Comparison of ENCODE assay signal across 8 cellular contexts in the genomic region with DNA sequence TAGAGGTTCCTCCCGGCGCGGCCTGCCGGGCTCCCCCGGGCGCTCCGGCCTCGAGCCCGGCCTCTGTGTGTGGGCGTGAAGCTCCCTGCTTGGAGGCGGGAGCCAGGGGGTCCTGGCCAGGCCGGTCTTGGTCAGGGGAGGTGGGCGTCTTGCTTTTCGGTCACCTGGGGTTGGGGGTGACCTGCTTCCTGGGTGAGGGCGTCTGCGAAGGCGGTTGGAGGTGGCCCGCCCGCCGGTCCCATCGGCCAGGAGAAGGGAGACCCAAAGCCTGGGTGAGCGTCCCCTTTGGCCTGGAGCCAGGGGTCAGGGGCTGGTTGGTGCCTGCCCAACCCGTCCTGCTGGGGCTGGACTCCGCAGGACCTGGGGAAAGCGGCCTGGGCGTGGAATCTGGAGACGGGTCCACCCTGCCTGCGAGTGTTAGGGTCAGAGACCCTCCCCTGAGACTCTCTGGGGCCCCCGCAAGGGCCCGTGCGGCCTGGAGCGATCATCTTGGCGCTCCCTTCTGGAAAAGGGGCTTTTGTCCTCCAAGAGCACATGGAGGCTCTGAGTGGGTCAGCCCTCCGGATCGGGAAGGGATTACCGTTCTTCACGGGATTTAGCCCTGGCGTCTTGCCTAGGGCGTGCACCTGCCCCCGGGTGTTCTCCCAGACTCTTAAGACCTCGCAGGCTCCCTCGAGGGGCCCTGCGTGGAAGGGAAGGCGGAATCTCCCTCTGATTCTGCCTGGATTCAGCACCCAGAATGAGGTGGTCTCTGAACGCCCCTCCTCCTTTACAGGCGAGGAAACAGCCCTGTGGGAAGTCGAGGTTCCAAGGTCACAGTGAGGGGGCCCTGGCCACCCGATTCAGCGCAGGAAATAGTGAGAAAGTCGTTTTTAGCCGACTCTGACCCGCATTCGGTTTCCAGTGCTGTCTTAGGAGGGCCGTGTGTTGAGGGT. TPM values are rescaled to one million over a fixed set of nuclear protein-coding genes. Genes with fewer than 3 reads are reported as not detected.
A peak's percentile ranks its signal among the peaks of the same experiment; 100 is the strongest.
DNase-seq lines count a peak whose midpoint lies in the region; ATAC-seq lines count a peak whose summit lies in the region.

No MANE protein-coding gene starts in this region.

- H3K4me2 ChIP-seq in Karpas-422 (ENCODE audit: low read depth, low read length, poor library complexity, severe bottlenecking), result peak overlapping the region; percentile 78

- no peaks in the 10 kb centered on the region for H3K27me3 ChIP-seq in Karpas-422 (ENCODE audit: low read length)

- H3K36me3 ChIP-seq in Karpas-422 (ENCODE audit: insufficient read depth, low read length), result peaks cover 5% of the 10 kb centered on the region; the same call in 1 of the 2 replicates

- peaks cover 29% of the 10 kb centered on the region for H3K4me1 ChIP-seq in Karpas-422 (ENCODE audit: low read length)

- intact Hi-C loops in left ventricle myocardium superior (cut with micrococcal nuclease), result no loop called here

- H3K9ac ChIP-seq in Karpas-422 (ENCODE audit: low read length), result peak overlapping the region; percentile 100

- peak overlapping the region; percentile 88 for H3K4me3 Mint-ChIP-seq in activated naive CD8-positive, alpha-beta T cell treated with anti-CD3 and anti-CD28 coated beads for 36 hours

- H3K27ac Mint-ChIP-seq in activated naive CD8-positive, alpha-beta T cell treated with anti-CD3 and anti-CD28 coated beads for 36 hours, result peak overlapping the region; percentile 54

- no peaks in the 10 kb centered on the region for H3K9me3 Mint-ChIP-seq in activated naive CD8-positive, alpha-beta T cell treated with anti-CD3 and anti-CD28 coated beads for 36 hours

- peaks cover 21% of the 10 kb centered on the region for H3K4me1 Mint-ChIP-seq in activated naive CD8-positive, alpha-beta T cell treated with anti-CD3 and anti-CD28 coated beads for 36 hours

- H3K27ac ChIP-seq in Karpas-422 (ENCODE audit: low read length), result peak overlapping the region; percentile 68

- no peaks in the 10 kb centered on the region for H3K9me2 ChIP-seq in Karpas-422 (replicated peaks; ENCODE audit: insufficient read depth, low read length)

- peaks cover 4% of the 10 kb centered on the region for H3K27me3 Mint-ChIP-seq in activated naive CD8-positive, alpha-beta T cell treated with anti-CD3 and anti-CD28 coated beads for 36 hours

- H2AFZ ChIP-seq in Karpas-422 (ENCODE audit: low read length), result no peak overlapping the region; the same call in 1 of the 2 replicates

- H3K9me3 ChIP-seq in Karpas-422 (ENCODE audit: low read length), result no peaks in the 10 kb centered on the region

- DNase-seq in COLO668 (lab: John Stamatoyannopoulos, UW; ENCODE audit: unreplicated experiment), result peak; percentile 50
- peak; percentile 59 for DNase-seq in Karpas-422
- DNase-seq in activated naive CD8-positive, alpha-beta T cell treated with anti-CD3 and anti-CD28 coated beads for 36 hours, result no peak
- peak; percentile 67 for DNase-seq in left ventricle myocardium superior
- DNase-seq in retina, result peak; percentile 72
- DNase-seq in NCI-H128 (lab: John Stamatoyannopoulos, UW; ENCODE audit: unreplicated experiment), result no peak
- no peak for DNase-seq in GM19240 (ENCODE audit: insufficient read length, low spot score)

- H3K36me3 Mint-ChIP-seq in activated naive CD8-positive, alpha-beta T cell treated with anti-CD3 and anti-CD28 coated beads for 36 hours, result peaks cover 4% of the 10 kb centered on the region

- ATAC-seq in GM19395 (IDR thresholded peaks at IDR 0.05; ENCODE audit: unreplicated experiment) (peak; percentile 17), left ventricle myocardium superior (no peak)

- peaks cover 39% of the 10 kb centered on the region for H4K20me1 ChIP-seq in Karpas-422 (ENCODE audit: insufficient read depth, low read depth, low read length)

- peaks cover 56% of the 10 kb centered on the region for H3K79me2 ChIP-seq in Karpas-422 (ENCODE audit: low read length)

- peak overlapping the region; percentile 82 for H3K4me3 ChIP-seq in Karpas-422 (ENCODE audit: low read length)

RNA-seq across cellular contexts. Expression of a gene that starts 0.8 kb away (rescaled TPM):
- 124 and 186 TPM in 2 replicates for total RNA-seq in Karpas-422 (2014; rRNA removed; shearing (Covaris generic); ENCODE audit: low replicate concordance)
- total RNA-seq in activated naive CD8-positive, alpha-beta T cell treated with anti-CD3 and anti-CD28 coated beads for 36 hours, result 100 to 1,000 TPM; 167 to 168 TPM
- total RNA-seq in left ventricle myocardium superior, result 1,923 TPM

RNA-seq across cellular contexts. Expression of a gene that starts 16.5 kb away (rescaled TPM):
- total RNA-seq in Karpas-422 (2014; rRNA removed; shearing (Covaris generic); ENCODE audit: low replicate concordance), result not detected in 2 replicates
- under 1 TPM; 0.31 to 0.34 TPM for total RNA-seq in activated naive CD8-positive, alpha-beta T cell treated with anti-CD3 and anti-CD28 coated beads for 36 hours
- 14.3 TPM for total RNA-seq in left ventricle myocardium superior

RNA-seq across cellular contexts. Expression of a gene that starts 29.3 kb away (rescaled TPM):
- 0.32 TPM in 1 of 2 replicates, not detected in the other for total RNA-seq in Karpas-422 (2014; rRNA removed; shearing (Covaris generic); ENCODE audit: low replicate concordance)
- 10 to 100 TPM; 42.0 to 49.0 TPM for total RNA-seq in activated naive CD8-positive, alpha-beta T cell treated with anti-CD3 and anti-CD28 coated beads for 36 hours
- total RNA-seq in left ventricle myocardium superior, result 0.37 TPM

RNA-seq across cellular contexts. Expression of a gene that starts 41.6 kb away (rescaled TPM):
- 25.7 and 96.8 TPM in 2 replicates for total RNA-seq in Karpas-422 (2014; rRNA removed; shearing (Covaris generic); ENCODE audit: low replicate concordance)
- total RNA-seq in activated naive CD8-positive, alpha-beta T cell treated with anti-CD3 and anti-CD28 coated beads for 36 hours, result 10 to 100 TPM; 46.5 to 48.8 TPM
- total RNA-seq in left ventricle myocardium superior, result 110 TPM

Comparison
In these comparisons a context has a peak if more than half of its experiments do, and no peak if none do; other contexts are left out.
1. DNase-seq: peak in COLO668 (single experiment), Karpas-422 (single experiment), left ventricle myocardium superior (single experiment) and retina (single experiment); none in activated naive CD8-positive, alpha-beta T cell treated with anti-CD3 and anti-CD28 coated beads for 36 hours (single experiment), NCI-H128 (single experiment) and GM19240 (single experiment).
2. RNA of a gene that starts 0.8 kb away (total RNA-seq): 1,923 TPM in left ventricle myocardium superior (single experiment); 167 to 168 TPM in activated naive CD8-positive, alpha-beta T cell treated with anti-CD3 and anti-CD28 coated beads for 36 hours and 124 to 186 TPM in Karpas-422; every median in the first group is over 10 times any median in the second.
3. RNA of a gene that starts 16.5 kb away (total RNA-seq): 14.3 TPM in left ventricle myocardium superior (single experiment); 0.31 to 0.34 TPM in activated naive CD8-positive, alpha-beta T cell treated with anti-CD3 and anti-CD28 coated beads for 36 hours and not detected in Karpas-422; every median in the first group is over 10 times any median in the second.
4. RNA of a gene that starts 29.3 kb away (total RNA-seq): 42.0 to 49.0 TPM in activated naive CD8-positive, alpha-beta T cell treated with anti-CD3 and anti-CD28 coated beads for 36 hours; 0.37 TPM in left ventricle myocardium superior (single experiment) and 0.32 TPM in Karpas-422; every median in the first group is over 10 times any median in the second.